ENCODE assay signal across 10 cellular contexts in genomic region chr17:49730078-49730786, GRCh38. TPM values are rescaled to one million over a fixed set of nuclear protein-coding genes. Genes with fewer than 3 reads are reported as not detected.
DNase-seq lines count a peak whose midpoint lies in the region; ATAC-seq, FAIRE-seq and TF ChIP-seq lines count a peak whose summit lies in the region.
"Had no signal": no experiment of that assay in that cellular context is flagged by ENCODE, and none has a peak within 500 bp of the region (broad histone marks: within the 10 kb centered on the region; RNA-seq: fewer than 3 reads in every experiment).

No MANE protein-coding gene starts in this region.

- no peak overlapping the region for H3K9ac ChIP-seq in IMR-90 (ENCODE audit: low read depth, low read length)
- H3K9ac ChIP-seq in kidney (ENCODE audit: low read length in 2 of 2), result no peak overlapping the region

- H4K20me1 ChIP-seq in IMR-90 (ENCODE audit: insufficient read depth, low read length), result no peaks in the 10 kb centered on the region

- no peak overlapping the region for H3K4me2 ChIP-seq in IMR-90 (ENCODE audit: low read depth, low read length)

- no peak overlapping the region for H4K5ac ChIP-seq in IMR-90 (ENCODE audit: low read depth, low read length)

- POLR2A ChIA-PET in IMR-90 (lab: Charles Lee; ENCODE audit: unreplicated experiment), result no interaction called here

- BruUV-seq in IMR-90 (replicated peaks; lab: Mats Ljungman, UMichigan), result no TSS peak

- H3K36me3 ChIP-seq in IMR-90 (ENCODE audit: control insufficient read depth, insufficient read depth, low read length), result no peaks in the 10 kb centered on the region
- H3K36me3 ChIP-seq in kidney (ENCODE audit: control insufficient read depth in 1 of 2, insufficient read depth in 2 of 2, low read length in 2 of 2), result peaks cover 0 to 7% of the 10 kb centered on the region in 2 donors

- H3K27me3 Mint-ChIP-seq in central memory CD8-positive, alpha-beta T cell, result no peaks in the 10 kb centered on the region
- no peaks in the 10 kb centered on the region for H3K27me3 Mint-ChIP-seq in stimulated activated memory B cell treated with anti-CD40 and anti-IgM and Interleukin-4, amounts not matched to agents 10 μg/mL and 1 μg/mL and 100 μg/mL, for 72 hours

- H2BK120ac ChIP-seq in IMR-90 (ENCODE audit: low read depth, low read length), result no peak overlapping the region

- no peak for TF ChIP-seq RAD21 in IMR-90 (IDR thresholded peaks at IDR 0.05; ENCODE audit: low read length)

- H3K9me3 Mint-ChIP-seq in central memory CD8-positive, alpha-beta T cell, result no peaks in the 10 kb centered on the region
- no peaks in the 10 kb centered on the region for H3K9me3 Mint-ChIP-seq in stimulated activated memory B cell treated with anti-CD40 and anti-IgM and Interleukin-4, amounts not matched to agents 10 μg/mL and 1 μg/mL and 100 μg/mL, for 72 hours

- TF ChIP-seq CTCF in IMR-90 (conservative IDR thresholded peaks at IDR 0.05; ENCODE audit: low read depth, low read length), result no peak
- no peak for TF ChIP-seq CTCF in kidney (IDR thresholded peaks at IDR 0.05; ENCODE audit: borderline replicate concordance, extremely low read depth, insufficient read depth)

- H3K4me1 Mint-ChIP-seq in central memory CD8-positive, alpha-beta T cell, result peaks cover 54% of the 10 kb centered on the region
- H3K4me1 Mint-ChIP-seq in stimulated activated memory B cell treated with anti-CD40 and anti-IgM and Interleukin-4, amounts not matched to agents 10 μg/mL and 1 μg/mL and 100 μg/mL, for 72 hours, result peaks cover 51% of the 10 kb centered on the region

- DNase-seq in IMR-90 (peak; percentile 88), kidney (peak; percentile 90), NOMO-1 treated with dmso at 0.1 percent for 144 hours (lab: John Stamatoyannopoulos, UW; ENCODE audit: unreplicated experiment) (no peak), KG1 (lab: John Stamatoyannopoulos, UW) (no peak)
- no peak for DNase-seq in central memory CD8-positive, alpha-beta T cell (ENCODE audit: low spot score in 2 of 2)

- H3K9me3 ChIP-seq in IMR-90 (ENCODE audit: control insufficient read depth, insufficient read depth, low read length), result no peaks in the 10 kb centered on the region
- H3K9me3 ChIP-seq in kidney (ENCODE audit: control insufficient read depth in 1 of 2, low read length in 2 of 2), result no peaks in the 10 kb centered on the region

- no peak overlapping the region for H2AK5ac ChIP-seq in IMR-90 (ENCODE audit: low read depth, low read length)

- H3K4ac ChIP-seq in IMR-90 (ENCODE audit: low read depth, low read length), result no peak overlapping the region

- H4K8ac ChIP-seq in IMR-90 (ENCODE audit: low read depth in 2 of 2, low read length in 2 of 2), result no peak overlapping the region

- H3K27me3 ChIP-seq in IMR-90 (ENCODE audit: control insufficient read depth, insufficient read depth, low read length), result peaks cover 2% of the 10 kb centered on the region; the same call in 1 of the 2 replicates

- intact Hi-C loops in IMR-90 (cut with micrococcal nuclease) (no loop called here), kidney (cut with DNase I) (no loop called here)

- in situ Hi-C loops in IMR-90 (cut with MboI; ENCODE audit: low sequenced_read_pairs), result no loop called here

- no peak overlapping the region for H2AFZ ChIP-seq in IMR-90 (replicated peaks; ENCODE audit: low read length, poor library complexity)

- no peak overlapping the region for H3K14ac ChIP-seq in IMR-90 (replicated peaks; ENCODE audit: low read depth, low read length)

- no peaks in the 10 kb centered on the region for H3K79me1 ChIP-seq in IMR-90 (ENCODE audit: low read depth in 1 of 2, low read length in 2 of 2)

- no peak for TF ChIP-seq POLR2A in IMR-90 (IDR thresholded peaks at IDR 0.05; ENCODE audit: low read depth, low read length)

- H3K4me1 ChIP-seq in IMR-90 (ENCODE audit: control insufficient read depth, insufficient read depth, low read length) (peaks cover 3% of the 10 kb centered on the region; the same call in 1 of the 2 replicates), kidney (ENCODE audit: control insufficient read depth in 1 of 2, insufficient read depth in 1 of 2, low read depth in 1 of 2, low read length in 2 of 2) (peaks cover 3 to 8% of the 10 kb centered on the region in 2 donors)

- H3K18ac ChIP-seq in IMR-90 (ENCODE audit: low read depth, low read length), result no peak overlapping the region

- peak overlapping the region; percentile 41 for H3K27ac Mint-ChIP-seq in central memory CD8-positive, alpha-beta T cell (ENCODE audit: low read depth)
- peak overlapping the region; percentile 37 for H3K27ac Mint-ChIP-seq in stimulated activated memory B cell treated with anti-CD40 and anti-IgM and Interleukin-4, amounts not matched to agents 10 μg/mL and 1 μg/mL and 100 μg/mL, for 72 hours

- no peak for FAIRE-seq in kidney (lab: Jason Lieb, UNC)
- FAIRE-seq: GM18507, RCC 7860 had no signal

- no peak overlapping the region for H3K56ac ChIP-seq in IMR-90 (ENCODE audit: extremely low read depth, insufficient read depth, low read length)

- H2BK5ac ChIP-seq in IMR-90 (ENCODE audit: low read depth, low read length, poor library complexity, severe bottlenecking), result no peak overlapping the region

- no peaks in the 10 kb centered on the region for H3K9me1 ChIP-seq in IMR-90 (ENCODE audit: insufficient read depth, low read length)

- no peak overlapping the region for H2BK15ac ChIP-seq in IMR-90 (ENCODE audit: low read depth, low read length)

- H2BK20ac ChIP-seq in IMR-90 (ENCODE audit: low read depth, low read length), result no peak overlapping the region

- CTCF ChIA-PET in IMR-90 (lab: Yijun Ruan, JAX), result no interaction called here

- no peak overlapping the region for H3K4me3 Mint-ChIP-seq in central memory CD8-positive, alpha-beta T cell
- no peak overlapping the region for H3K4me3 Mint-ChIP-seq in stimulated activated memory B cell treated with anti-CD40 and anti-IgM and Interleukin-4, amounts not matched to agents 10 μg/mL and 1 μg/mL and 100 μg/mL, for 72 hours

- no peak overlapping the region for H3K23ac ChIP-seq in IMR-90 (ENCODE audit: low read depth, low read length)

- peak; percentile 95 for ATAC-seq in IMR-90 (ENCODE audit: low read depth)
- ATAC-seq in central memory CD8-positive, alpha-beta T cell (replicated peaks; ENCODE audit: extremely low read depth, poor library complexity, severe bottlenecking), result no peak
- ATAC-seq in stimulated activated memory B cell treated with anti-CD40 and anti-IgM and Interleukin-4, amounts not matched to agents 10 μg/mL and 1 μg/mL and 100 μg/mL, for 72 hours, result no peak
- ATAC-seq in HG02852 (IDR thresholded peaks at IDR 0.05; ENCODE audit: unreplicated experiment), result no peak
- ATAC-seq in HG03175 (IDR thresholded peaks at IDR 0.05; ENCODE audit: unreplicated experiment), result no peak

- peaks cover 39% of the 10 kb centered on the region for H3K36me3 Mint-ChIP-seq in central memory CD8-positive, alpha-beta T cell (ENCODE audit: insufficient read depth)
- H3K36me3 Mint-ChIP-seq in stimulated activated memory B cell treated with anti-CD40 and anti-IgM and Interleukin-4, amounts not matched to agents 10 μg/mL and 1 μg/mL and 100 μg/mL, for 72 hours, result peaks cover 52% of the 10 kb centered on the region

- dilution Hi-C loops in IMR-90 (cut with HindIII; ENCODE audit: low sequenced_read_pairs, unreplicated experiment), result no loop called here

- H3K4me3 ChIP-seq in IMR-90 (ENCODE audit: insufficient read depth, low read depth, low read length) (no peak overlapping the region), kidney (ENCODE audit: low read length in 2 of 2) (no peak overlapping the region)

- H2AK9ac ChIP-seq in IMR-90 (replicated peaks; ENCODE audit: low read depth, low read length, poor library complexity), result no peak overlapping the region

- WGBS in IMR-90 (ENCODE audit: extremely low coverage in 2 of 2, insufficient read length in 1 of 2), 2 experiments, result no CpG with 5 or more reads among the region's 4 CpGs

- H4K91ac ChIP-seq in IMR-90 (ENCODE audit: insufficient read depth, low read depth, low read length), result no peak overlapping the region

- no peak overlapping the region for H3K27ac ChIP-seq in IMR-90 (ENCODE audit: insufficient read depth, low read length)
- peak overlapping the region in 1 of 2 donors; percentile 58 for H3K27ac ChIP-seq in kidney (ENCODE audit: low read depth in 2 of 2, low read length in 2 of 2)

TF ChIP-seq in IMR-90, 13 proteins besides CTCF, POLR2A, EP300 and RAD21 (continues in another document):
- TF ChIP-seq CEBPB (IDR thresholded peaks at IDR 0.05; ENCODE audit: low read depth, low read length), result no peak
- TF ChIP-seq SMC3 (IDR thresholded peaks at IDR 0.05; ENCODE audit: low read depth, low read length), result no peak
- TF ChIP-seq BHLHE40 (IDR thresholded peaks at IDR 0.05; ENCODE audit: low read depth, low read length), result no peak
- no peak for TF ChIP-seq FOS (IDR thresholded peaks at IDR 0.05; ENCODE audit: low read depth, low read length)
- TF ChIP-seq RCOR1 (IDR thresholded peaks at IDR 0.05; ENCODE audit: insufficient replicate concordance, low read length), result no peak
- TF ChIP-seq RFX5 (IDR thresholded peaks at IDR 0.05; ENCODE audit: low read depth, low read length), result no peak
- no peak for TF ChIP-seq MXI1 (IDR thresholded peaks at IDR 0.05; ENCODE audit: borderline replicate concordance, low read depth, low read length)

RNA-seq across cellular contexts. Expression of gene SLC35B1, which starts 22.5 kb away (rescaled TPM):
- total RNA-seq in IMR-90 (2012; rRNA removed) (66.9 and 86.2 TPM in 2 replicates), kidney (56.6 TPM)
- polyA plus RNA-seq in IMR-90 (2012; rRNA removed) (65.5 and 66.4 TPM in 2 replicates), kidney (ENCODE audit: insufficient read depth, low read depth, low replicate concordance) (83.7 TPM)
- polyA plus RNA-seq in IMR-90 (2012; cell fraction: cytosol; rRNA removed), result 39.6 and 67.3 TPM in 2 replicates
- 24.1 and 65.4 TPM in 2 replicates for polyA plus RNA-seq in IMR-90 (2012; cell fraction: nucleus; rRNA removed; ENCODE audit: low replicate concordance)

RNA-seq across cellular contexts. Expression of gene FAM117A, which starts 33.7 kb away (rescaled TPM):
- total RNA-seq in IMR-90 (2012; rRNA removed) (0.56 and 0.72 TPM in 2 replicates), kidney (12.9 TPM)
- polyA plus RNA-seq in IMR-90 (2012; rRNA removed) (3.4 and 4.5 TPM in 2 replicates), kidney (ENCODE audit: insufficient read depth, low read depth, low replicate concordance) (11.1 TPM)
- 2.4 and 4.4 TPM in 2 replicates for polyA plus RNA-seq in IMR-90 (2012; cell fraction: cytosol; rRNA removed)
- 3.8 and 6.4 TPM in 2 replicates for polyA plus RNA-seq in IMR-90 (2012; cell fraction: nucleus; rRNA removed; ENCODE audit: low replicate concordance)

RNA-seq across cellular contexts. Expression of gene SPOP, which starts 52.3 kb away (rescaled TPM):
- 47.5 and 56.9 TPM in 2 replicates for total RNA-seq in IMR-90 (2012; rRNA removed)
- 24.9 and 32.0 TPM in 2 replicates for polyA plus RNA-seq in IMR-90 (2012; rRNA removed)
- polyA plus RNA-seq in IMR-90 (2012; cell fraction: cytosol; rRNA removed), result 16.5 and 26.0 TPM in 2 replicates
- polyA plus RNA-seq in IMR-90 (2012; cell fraction: nucleus; rRNA removed; ENCODE audit: low replicate concordance), result 30.3 and 35.4 TPM in 2 replicates
- 73.8 TPM for total RNA-seq in kidney
- polyA plus RNA-seq in kidney (ENCODE audit: insufficient read depth, low read depth, low replicate concordance), result 28.2 TPM

RNA-seq across cellular contexts. Expression of gene KAT7, which starts 58.2 kb away (rescaled TPM):
- 20.6 and 21.9 TPM in 2 replicates for total RNA-seq in IMR-90 (2012; rRNA removed)
- 15.6 and 16.9 TPM in 2 replicates for polyA plus RNA-seq in IMR-90 (2012; rRNA removed)
- polyA plus RNA-seq in IMR-90 (2012; cell fraction: cytosol; rRNA removed), result 5.6 and 11.1 TPM in 2 replicates
- 6.1 and 21.2 TPM in 2 replicates for polyA plus RNA-seq in IMR-90 (2012; cell fraction: nucleus; rRNA removed; ENCODE audit: low replicate concordance)
- total RNA-seq in kidney, result 76.9 TPM
- polyA plus RNA-seq in kidney (ENCODE audit: insufficient read depth, low read depth, low replicate concordance), result 18.4 TPM

Comparison
In these comparisons a context has a peak if more than half of its experiments do, and no peak if none do; other contexts are left out.
1. DNase-seq: peak in IMR-90 (single experiment) and kidney (single experiment); none in central memory CD8-positive, alpha-beta T cell (0 of 2), NOMO-1 treated with dmso at 0.1 percent for 144 hours (single experiment) and KG1 (single experiment).